In genomic region chr13:61608138-61608537, GRCh38 we compare ENCODE assay signal across 26 cellular contexts.
DNase-seq lines count a peak whose midpoint lies in the region; FAIRE-seq and TF ChIP-seq lines count a peak whose summit lies in the region.
"Had no signal": no experiment of that assay in that cellular context is flagged by ENCODE, and none has a peak within 500 bp of the region (broad histone marks: within the 10 kb centered on the region; RNA-seq: fewer than 3 reads in every experiment).

No MANE protein-coding gene starts in this region.

- H3K56ac ChIP-seq in H9 (ENCODE audit: insufficient read length, low read depth, low read length) (no peak overlapping the region), H1 (replicated peaks; ENCODE audit: insufficient read length, low read depth, low read length) (no peak overlapping the region)

- H2AK5ac ChIP-seq in H9 (ENCODE audit: insufficient read length, low read length) (no peak overlapping the region), H1 (ENCODE audit: low read depth, low read length) (no peak overlapping the region)

- TF ChIP-seq CTCF in H9 (conservative IDR thresholded peaks at IDR 0.05), result no peak
- TF ChIP-seq CTCF in H1 (IDR thresholded peaks at IDR 0.05; ENCODE audit: control extremely low read depth in 1 of 3, insufficient read depth in 1 of 3, low read depth in 1 of 3, low read length in 3 of 3), result no peak

- POLR2A ChIA-PET in H1 (lab: Charles Lee; ENCODE audit: partially characterized antibody), result no interaction called here

- no peak overlapping the region for H2BK15ac ChIP-seq in H9 (ENCODE audit: low read depth, low read length)
- 0 out of 2 replicates have a peak overlapping the region, but pooled peaks have one; percentile 76 for H2BK15ac ChIP-seq in H1 (ENCODE audit: low read length)

- H3K4me3 ChIP-seq in H1 (ENCODE audit: extremely low read depth in 1 of 4, insufficient read depth in 2 of 4, low read depth in 3 of 4, low read length in 4 of 4), result 0 out of 8 replicates have a peak overlapping the region, but pooled peaks of 1 of the 4 experiments have one; percentile 7

- H3K9ac ChIP-seq in H9 (ENCODE audit: extremely low read depth, insufficient read length, low read length), result no peak overlapping the region
- H3K9ac ChIP-seq in H1 (replicated peaks in 1 of 4; ENCODE audit: extremely low read depth in 1 of 4, low read depth in 3 of 4, low read length in 3 of 4), result no peak overlapping the region
- H3K9ac ChIP-seq: KMS-11 had no signal

- TF ChIP-seq EP300 in H1 (IDR thresholded peaks at IDR 0.05; ENCODE audit: borderline replicate concordance in 1 of 2, low read depth in 2 of 2, low read length in 2 of 2), result no peak

- H3T11ph ChIP-seq in H9 (ENCODE audit: low read length), result no peak overlapping the region

- CTCF ChIA-PET in H1 (lab: Charles Lee; ENCODE audit: partially characterized antibody), result no interaction called here

- DNase-seq in H9 (peak; percentile 71), H1 (ENCODE audit: low read depth in 1 of 2, low spot score in 2 of 2) (peak; percentile 15 to 55), iPS-NIHi7 (ENCODE audit: extremely low spot score) (peak; percentile 45), AG08395 (ENCODE audit: low spot score) (no peak), posterior cingulate gyrus (no peak), cortex of kidney (lab: John Stamatoyannopoulos, UW) (no peak), NCI-H1417 treated with DMSO at 0.1 percent for 48 hours (lab: John Stamatoyannopoulos, UW) (no peak)
- DNase-seq: AML-193; C1 segment of cervical spinal cord; CD4-positive, alpha-beta memory T cell; COR-L47; GF-D8; HFFc6; MM.1S; NCI-H1417; NCI-H1694 treated with DMSO at 0.1 percent for 48 hours; NCI-H2081; NCI-H2227 treated with DMSO at 0.1 percent for 48 hours; NCI-H526 treated with DMSO at 0.1 percent for 48 hours; Right ventricle myocardium superior; RPMI8226 had no signal

- peaks cover 6 to 13% (median 8%) of the 10 kb centered on the region in 3 experiments; a peak in 6 of 7 replicates for H3K36me3 Mint-ChIP-seq in H9 (ENCODE audit: insufficient read depth in 1 of 3, low read depth in 3 of 3)
- H3K36me3 Mint-ChIP-seq: CD4-positive, alpha-beta memory T cell; IgD-negative memory B cell had no signal

- no peaks in the 10 kb centered on the region for H3K4me1 ChIP-seq in H9 (ENCODE audit: insufficient read depth, low read length)
- H3K4me1 ChIP-seq in H1 (replicated peaks in 1 of 4; ENCODE audit: control insufficient read depth in 3 of 4, insufficient read depth in 4 of 4, low read length in 3 of 4), result peaks cover 0 to 5% (median 3%) of the 10 kb centered on the region in 4 experiments; a peak in 3 of 7 replicates

- H2BK120ac ChIP-seq in H9 (ENCODE audit: low read depth, low read length, poor library complexity, severe bottlenecking), result no peak overlapping the region
- no peak overlapping the region for H2BK120ac ChIP-seq in H1 (replicated peaks; ENCODE audit: low read depth, low read length)

- H4K5ac ChIP-seq in H9 (ENCODE audit: insufficient read length, low read depth, low read length) (no peak overlapping the region), H1 (ENCODE audit: insufficient read length, low read depth, low read length) (peak overlapping the region; percentile 84)

- H3K23me2 ChIP-seq in H9 (ENCODE audit: insufficient read length, low read depth, low read length, poor library complexity, severe bottlenecking), result no peaks in the 10 kb centered on the region
- H3K23me2 ChIP-seq in H1 (ENCODE audit: low read depth, low read length), result no peaks in the 10 kb centered on the region

- no CpG with 5 or more reads among the region's 3 CpGs for WGBS in H9 (ENCODE audit: extremely low coverage, insufficient read length, low lambda C conversion rate)
- 69% methylated on average over 3 of the region's 3 CpGs; no CpG with 5 or more reads in 1 of the 2 experiments for WGBS in H1 (ENCODE audit: extremely low coverage in 1 of 2, insufficient coverage in 1 of 2, insufficient read length in 1 of 2, insufficient replicate concordance in 2 of 2, low coverage in 1 of 2, low lambda C conversion rate in 2 of 2, missing lambda C conversion rate in 1 of 2), 2 experiments

- no peaks in the 10 kb centered on the region for H3K27me3 ChIP-seq in H9 (ENCODE audit: insufficient read depth, low read length)
- no peaks in the 10 kb centered on the region for H3K27me3 ChIP-seq in H1 (replicated peaks in 1 of 4; ENCODE audit: control insufficient read depth in 3 of 4, extremely low read depth in 1 of 4, insufficient read depth in 3 of 4, low read length in 3 of 4)

- no peak overlapping the region for H3K14ac ChIP-seq in H9 (ENCODE audit: insufficient read depth, low read length)
- no peak overlapping the region for H3K14ac ChIP-seq in H1 (ENCODE audit: insufficient read length)

- H3K27ac Mint-ChIP-seq in H9, result peak overlapping the region in 1 of 3 experiments; percentile 48; a peak in 2 of 7 replicates
- H3K27ac Mint-ChIP-seq: CD4-positive, alpha-beta memory T cell; HFFc6; IgD-negative memory B cell had no signal

- no peak overlapping the region for H3K4me2 ChIP-seq in H9 (ENCODE audit: insufficient read depth, insufficient read length, low read length)
- H3K4me2 ChIP-seq in H1 (ENCODE audit: insufficient read depth in 1 of 2, low read depth in 2 of 2, low read length in 2 of 2), result peak overlapping the region in 1 of 2 experiments; percentile 41; a peak in 1 of 4 replicates
- H3K4me2 ChIP-seq: KMS-11 had no signal

- H3K9me3 ChIP-seq in H9 (ENCODE audit: control insufficient read depth, low read depth, low read length), result no peaks in the 10 kb centered on the region
- 0 out of 4 replicates have a peak, but pooled peaks cover 0 to 7% of the 10 kb centered on the region in 2 experiments for H3K9me3 ChIP-seq in H1 (ENCODE audit: insufficient read depth in 2 of 2, low read depth in 1 of 2, low read length in 1 of 2)

- FAIRE-seq in H1 (lab: Jason Lieb, UNC), result peak; percentile 58
- FAIRE-seq: A204.1, GM12891, H54 had no signal

- peaks cover 0 to 4% (median 0%) of the 10 kb centered on the region in 4 experiments; a peak in 1 of 8 replicates for H3K36me3 ChIP-seq in H1 (ENCODE audit: control insufficient read depth in 2 of 4, insufficient read depth in 4 of 4, low read length in 3 of 4)

- H3K4ac ChIP-seq in H9 (ENCODE audit: low read depth, low read length) (no peak overlapping the region), H1 (replicated peaks; ENCODE audit: insufficient read length, low read depth, low read length) (no peak overlapping the region)

- H2BK12ac ChIP-seq in H9 (ENCODE audit: insufficient read length, low read depth, low read length) (no peak overlapping the region), H1 (ENCODE audit: low read depth, low read length) (no peak overlapping the region)

- H3K79me2 ChIP-seq in H9 (ENCODE audit: insufficient read depth, low read length) (no peaks in the 10 kb centered on the region), H1 (ENCODE audit: control insufficient read depth in 1 of 2, insufficient read depth in 2 of 2, low read length in 2 of 2) (no peaks in the 10 kb centered on the region)

- no peak for TF ChIP-seq POLR2A in H1 (IDR thresholded peaks at IDR 0.05; ENCODE audit: control extremely low read depth in 1 of 2, low read depth in 2 of 2, low read length in 2 of 2)

- H4K91ac ChIP-seq in H9 (ENCODE audit: insufficient read length, low read depth, low read length) (no peak overlapping the region), H1 (replicated peaks; ENCODE audit: insufficient read length, low read length) (no peak overlapping the region)

- intact Hi-C loops in posterior cingulate gyrus (cut with DNase I), result no loop called here

- TF ChIP-seq RAD21 in H1 (IDR thresholded peaks at IDR 0.05 in 1 of 2, conservative IDR thresholded peaks at IDR 0.05 in 1 of 2; ENCODE audit: low read depth in 2 of 2, low read length in 2 of 2), result no peak

- H2BK5ac ChIP-seq in H9 (ENCODE audit: insufficient read length, low read length) (no peak overlapping the region), H1 (ENCODE audit: low read depth, low read length) (peak overlapping the region; percentile 78; the same call in 1 of the 2 replicates)

- H3K27me3 Mint-ChIP-seq in H9 (ENCODE audit: low read depth), result no peaks in the 10 kb centered on the region
- H3K27me3 Mint-ChIP-seq: CD4-positive, alpha-beta memory T cell; IgD-negative memory B cell had no signal

- H3K23ac ChIP-seq in H9 (ENCODE audit: insufficient read length, low read depth, low read length), result no peak overlapping the region
- H3K23ac ChIP-seq in H1 (ENCODE audit: insufficient read length), result no peak overlapping the region

- H3K27ac ChIP-seq in H9 (ENCODE audit: insufficient read length, low read depth, low read length) (no peak overlapping the region), H1 (ENCODE audit: low read depth, low read length) (no peak overlapping the region; the same call in 1 of the 2 replicates)
- H3K27ac ChIP-seq: KMS-11 had no signal

- peaks cover 6 to 13% of the 10 kb centered on the region in 2 experiments for H3K9me3 Mint-ChIP-seq in H9

- H3K4me3 Mint-ChIP-seq in H9, result no peak overlapping the region
- H3K4me3 Mint-ChIP-seq: CD4-positive, alpha-beta memory T cell; HFFc6; IgD-negative memory B cell had no signal

- H4K20me1 ChIP-seq in H9 (ENCODE audit: control insufficient read depth, insufficient read depth, insufficient read length) (no peaks in the 10 kb centered on the region), H1 (replicated peaks in 1 of 2; ENCODE audit: control insufficient read depth in 1 of 2, insufficient read depth in 2 of 2, low read length in 2 of 2) (no peaks in the 10 kb centered on the region)

- peaks cover 11 to 14% of the 10 kb centered on the region in 2 experiments for H3K4me1 Mint-ChIP-seq in H9
- H3K4me1 Mint-ChIP-seq: CD4-positive, alpha-beta memory T cell; IgD-negative memory B cell had no signal

- H3K18ac ChIP-seq in H9 (ENCODE audit: insufficient read length, low read depth, low read length) (no peak overlapping the region), H1 (ENCODE audit: extremely low read depth, low read length) (peak overlapping the region; percentile 89)

- no peak overlapping the region for H2BK20ac ChIP-seq in H9 (ENCODE audit: low read depth, low read length, poor library complexity, severe bottlenecking)
- no peak overlapping the region for H2BK20ac ChIP-seq in H1 (ENCODE audit: low read length)

- H3K79me1 ChIP-seq in H9 (ENCODE audit: insufficient read depth, low read depth, low read length, poor library complexity, severe bottlenecking) (no peaks in the 10 kb centered on the region), H1 (ENCODE audit: low read depth, low read length) (no peaks in the 10 kb centered on the region)

- no peak overlapping the region for H2AFZ ChIP-seq in H9 (ENCODE audit: low read length)
- H2AFZ ChIP-seq in H1 (ENCODE audit: low read length), result peak overlapping the region; percentile 90; the same call in 1 of the 2 replicates

- H4K8ac ChIP-seq in H9 (replicated peaks; ENCODE audit: insufficient read length, low read depth, low read length) (no peak overlapping the region), H1 (ENCODE audit: extremely low read depth, insufficient read depth, low read length) (no peak overlapping the region)

TF ChIP-seq in H1, 55 proteins besides CTCF, POLR2A, EP300 and RAD21:
- TF ChIP-seq TEAD4 (IDR thresholded peaks at IDR 0.05; ENCODE audit: low read depth, low read length), result peak; percentile 77
- no peak for TF ChIP-seq TBP (IDR thresholded peaks at IDR 0.05; ENCODE audit: low read depth, low read length)
- 0 out of 2 replicates have a peak, but pooled peaks have one; percentile 27 for TF ChIP-seq SP1 (IDR thresholded peaks at IDR 0.05; ENCODE audit: low read depth, low read length)

Comparison
In these comparisons a context has a peak if more than half of its experiments do, and no peak if none do; other contexts are left out.
1. DNase-seq: peak in H9 (single experiment), H1 (2 of 2) and iPS-NIHi7 (single experiment); none in AG08395 (single experiment), posterior cingulate gyrus (0 of 10), cortex of kidney (single experiment) and NCI-H1417 treated with DMSO at 0.1 percent for 48 hours (single experiment).